19 cellular contexts compared by ENCODE assay signal in genomic region chr9:83068414-83068813, GRCh38. TPM values are rescaled to one million over a fixed set of nuclear protein-coding genes. Genes with fewer than 3 reads are reported as not detected.
"Had no signal": no experiment of that assay in that cellular context is flagged by ENCODE, and none has a peak within 500 bp of the region (broad histone marks: within the 10 kb centered on the region; RNA-seq: fewer than 3 reads in every experiment).

No MANE protein-coding gene starts in this region.

- ATAC-seq: SK-N-SH treated with all-trans-retinoic acid at 6 μM for 48 hours had no signal

- H3K27ac ChIP-seq: RWPE1 had no signal

- DNase-seq: KBM-7, MV-4-11, NCI-H1092, NCI-H1105 treated with DMSO at 0.1 percent for 48 hours, NCI-H1417 treated with DMSO at 0.1 percent for 48 hours, NCI-H146, NCI-H1694 treated with DMSO at 0.1 percent for 48 hours, NCI-H1930, NCI-H2107, NCI-H2227 treated with DMSO at 0.1 percent for 48 hours, NCI-H524, NCI-H526 treated with DMSO at 0.1 percent for 48 hours, NCI-H774, SHP77 had no signal

- FAIRE-seq: HTR-8/SVneo, RCC 7860 had no signal

RNA-seq across cellular contexts. Expression of gene RASEF, which starts 5.5 kb away (rescaled TPM):
- total RNA-seq: LHCN-M2 had no signal
